3 cellular contexts compared by ENCODE assay signal in the genomic region with DNA sequence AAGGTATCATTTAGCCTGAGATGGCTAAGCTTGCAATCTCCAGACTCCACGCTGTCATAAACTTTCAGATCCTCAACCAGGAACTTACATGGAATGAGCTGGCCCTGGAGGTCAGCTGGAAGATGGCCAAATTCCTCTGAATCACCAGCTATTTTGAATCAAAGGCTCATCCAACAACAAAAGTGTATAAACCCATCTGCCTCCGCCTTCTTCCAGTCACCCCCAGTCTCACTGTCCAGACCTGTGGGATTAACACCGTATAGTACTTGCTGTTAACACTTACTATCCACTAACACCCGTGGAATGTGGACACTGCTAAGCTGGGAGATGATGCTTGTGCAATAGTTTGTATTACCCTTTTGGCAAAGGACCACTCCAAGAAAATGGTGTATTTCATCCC.
A peak's percentile ranks its signal among the peaks of the same experiment; 100 is the strongest.
TF ChIP-seq lines count a peak whose summit lies in the region.

No MANE protein-coding gene starts in this region.

TF ChIP-seq in Ishikawa, 13 proteins besides CTCF, POLR2A, EP300 and RAD21 (continued from another document):
- 0 out of 2 replicates have a peak, but pooled peaks have one; percentile 32 for TF ChIP-seq TEAD4 (IDR thresholded peaks at IDR 0.05)
TF ChIP-seq in Ishikawa: peak in this region for 2.

TF ChIP-seq in GM12878, 131 proteins besides CTCF, POLR2A, EP300 and RAD21:
- TF ChIP-seq E2F8 (IDR thresholded peaks at IDR 0.05; ENCODE audit: low read depth, partially characterized antibody) (no peak), MYB (IDR thresholded peaks at IDR 0.05; ENCODE audit: borderline replicate concordance, low read depth, low read length) (no peak), SIX5 (IDR thresholded peaks at IDR 0.05; ENCODE audit: low read depth, low read length, severe bottlenecking) (no peak), MEF2B (IDR thresholded peaks at IDR 0.05; ENCODE audit: partially characterized antibody, poor library complexity, severe bottlenecking) (no peak), ZBTB40 (IDR thresholded peaks at IDR 0.05; ENCODE audit: borderline replicate concordance) (no peak)
- TF ChIP-seq, protein P1, sequence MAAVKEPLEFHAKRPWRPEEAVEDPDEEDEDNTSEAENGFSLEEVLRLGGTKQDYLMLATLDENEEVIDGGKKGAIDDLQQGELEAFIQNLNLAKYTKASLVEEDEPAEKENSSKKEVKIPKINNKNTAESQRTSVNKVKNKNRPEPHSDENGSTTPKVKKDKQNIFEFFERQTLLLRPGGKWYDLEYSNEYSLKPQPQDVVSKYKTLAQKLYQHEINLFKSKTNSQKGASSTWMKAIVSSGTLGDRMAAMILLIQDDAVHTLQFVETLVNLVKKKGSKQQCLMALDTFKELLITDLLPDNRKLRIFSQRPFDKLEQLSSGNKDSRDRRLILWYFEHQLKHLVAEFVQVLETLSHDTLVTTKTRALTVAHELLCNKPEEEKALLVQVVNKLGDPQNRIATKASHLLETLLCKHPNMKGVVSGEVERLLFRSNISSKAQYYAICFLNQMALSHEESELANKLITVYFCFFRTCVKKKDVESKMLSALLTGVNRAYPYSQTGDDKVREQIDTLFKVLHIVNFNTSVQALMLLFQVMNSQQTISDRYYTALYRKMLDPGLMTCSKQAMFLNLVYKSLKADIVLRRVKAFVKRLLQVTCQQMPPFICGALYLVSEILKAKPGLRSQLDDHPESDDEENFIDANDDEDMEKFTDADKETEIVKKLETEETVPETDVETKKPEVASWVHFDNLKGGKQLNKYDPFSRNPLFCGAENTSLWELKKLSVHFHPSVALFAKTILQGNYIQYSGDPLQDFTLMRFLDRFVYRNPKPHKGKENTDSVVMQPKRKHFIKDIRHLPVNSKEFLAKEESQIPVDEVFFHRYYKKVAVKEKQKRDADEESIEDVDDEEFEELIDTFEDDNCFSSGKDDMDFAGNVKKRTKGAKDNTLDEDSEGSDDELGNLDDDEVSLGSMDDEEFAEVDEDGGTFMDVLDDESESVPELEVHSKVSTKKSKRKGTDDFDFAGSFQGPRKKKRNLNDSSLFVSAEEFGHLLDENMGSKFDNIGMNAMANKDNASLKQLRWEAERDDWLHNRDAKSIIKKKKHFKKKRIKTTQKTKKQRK (IDR thresholded peaks at IDR 0.05; ENCODE audit: low read depth, low read length), result no peak

TF ChIP-seq in HEK293T, 16 proteins besides CTCF, POLR2A, EP300 and RAD21 (continued from another document):
- TF ChIP-seq ELF4 (IDR thresholded peaks at IDR 0.05) (no peak), SP1 (IDR thresholded peaks at IDR 0.05) (no peak)
